Comparison of ENCODE assay signal across 8 cellular contexts in genomic region chr10:100286051-100287033, GRCh38. TPM values are rescaled to one million over a fixed set of nuclear protein-coding genes. Genes with fewer than 3 reads are reported as not detected.
DNase-seq lines count a peak whose midpoint lies in the region; ATAC-seq, FAIRE-seq and TF ChIP-seq lines count a peak whose summit lies in the region.

BLOC1S2 (minus strand) TSS chr10:100286680; CDS start chr10:100286659, 21 bp downstream.

- no peak for TF ChIP-seq EP300 in H1 (IDR thresholded peaks at IDR 0.05; ENCODE audit: borderline replicate concordance in 1 of 2, low read depth in 2 of 2, low read length in 2 of 2)

- no peak for FAIRE-seq in H1 (lab: Jason Lieb, UNC)

- peak within 1 kb of the TSS; percentile 75 for H2BK120ac ChIP-seq in H1 (replicated peaks; ENCODE audit: low read depth, low read length)
- H2BK120ac ChIP-seq in mesendoderm (ENCODE audit: low read depth, low read length): no peak within 1 kb of the TSS

- WGBS in H1 (ENCODE audit: extremely low coverage in 1 of 2, insufficient coverage in 1 of 2, insufficient read length in 1 of 2, insufficient replicate concordance in 2 of 2, low coverage in 1 of 2, low lambda C conversion rate in 2 of 2, missing lambda C conversion rate in 1 of 2), 2 experiments: 10% methylated on average over 43 of the region's 63 CpGs; no CpG with 5 or more reads in 1 of the 2 experiments
- WGBS in mesendoderm (ENCODE audit: extremely low coverage, insufficient coverage, low lambda C conversion rate): no CpG with 5 or more reads among the region's 63 CpGs

- peaks cover 0 to 3% of the 10 kb centered on the region in 2 experiments for H4K20me1 ChIP-seq in H1 (replicated peaks in 1 of 2; ENCODE audit: control insufficient read depth in 1 of 2, insufficient read depth in 2 of 2, low read length in 2 of 2)

- no peaks in the 10 kb centered on the region for H3K9me3 ChIP-seq in H1 (ENCODE audit: insufficient read depth in 2 of 2, low read depth in 1 of 2, low read length in 1 of 2)

- H3K27ac Mint-ChIP-seq in activated CD8-positive, alpha-beta memory T cell treated with anti-CD3 and anti-CD28 coated beads, Interleukin-2, amount 10 ng/mL, durations not matched to agents 7 days and 5 days: peak within 1 kb of the TSS; percentile 98

- H3K4me1 ChIP-seq in H1 (replicated peaks in 1 of 4; ENCODE audit: control insufficient read depth in 3 of 4, insufficient read depth in 4 of 4, low read length in 3 of 4) (peaks cover 0 to 8% (median 4%) of the 10 kb centered on the region in 4 experiments; a peak in 4 of 7 replicates), mesendoderm (ENCODE audit: control insufficient read depth, low read depth, low read length) (peaks cover 2% of the 10 kb centered on the region)

- no peaks in the 10 kb centered on the region for H3K9me3 Mint-ChIP-seq in activated CD8-positive, alpha-beta memory T cell treated with anti-CD3 and anti-CD28 coated beads, Interleukin-2, amount 10 ng/mL, durations not matched to agents 7 days and 5 days (ENCODE audit: low read depth)

- H2AK5ac ChIP-seq in H1 (ENCODE audit: low read depth, low read length) (peak within 1 kb of the TSS; percentile 77; the same call in 1 of the 2 replicates), mesendoderm (ENCODE audit: low read length) (no peak within 1 kb of the TSS)

- H3K79me2 ChIP-seq in H1 (ENCODE audit: control insufficient read depth in 1 of 2, insufficient read depth in 2 of 2, low read length in 2 of 2) (peaks cover 7 to 44% of the 10 kb centered on the region in 2 experiments; a peak in 3 of 4 replicates), mesendoderm (ENCODE audit: control insufficient read depth, insufficient read depth, low read length) (peaks cover 23% of the 10 kb centered on the region)

- H3K4ac ChIP-seq in H1 (replicated peaks; ENCODE audit: insufficient read length, low read depth, low read length): peak within 1 kb of the TSS; percentile 81
- H3K4ac ChIP-seq in mesendoderm (ENCODE audit: low read depth, low read length): no peak within 1 kb of the TSS

- H2BK15ac ChIP-seq in H1 (ENCODE audit: low read length) (peak within 1 kb of the TSS; percentile 98), mesendoderm (replicated peaks; ENCODE audit: low read depth) (no peak within 1 kb of the TSS)

- H4K91ac ChIP-seq in H1 (replicated peaks; ENCODE audit: insufficient read length, low read length): peak within 1 kb of the TSS; percentile 72

- H3K14ac ChIP-seq in H1 (ENCODE audit: insufficient read length): no peak within 1 kb of the TSS

- H4K8ac ChIP-seq in H1 (ENCODE audit: extremely low read depth, insufficient read depth, low read length): peak within 1 kb of the TSS; percentile 94; the same call in 1 of the 2 replicates
- no peak within 1 kb of the TSS for H4K8ac ChIP-seq in mesendoderm (ENCODE audit: low read depth, low read length)

- H3K4me2 ChIP-seq in H1 (ENCODE audit: insufficient read depth in 1 of 2, low read depth in 2 of 2, low read length in 2 of 2): peak within 1 kb of the TSS; percentile 79 to 82
- H3K4me2 ChIP-seq in mesendoderm (ENCODE audit: low read length): peak within 1 kb of the TSS; percentile 54

- H3K56ac ChIP-seq in H1 (replicated peaks; ENCODE audit: insufficient read length, low read depth, low read length): peak within 1 kb of the TSS; percentile 24
- peak within 1 kb of the TSS; percentile 99 for H3K56ac ChIP-seq in mesendoderm (ENCODE audit: low read length)

- DNase-seq in CMK (ENCODE audit: low read depth) (peak; percentile 79), HS-27A (ENCODE audit: low read depth) (peak; percentile 61), NOMO-1 treated with DMSO at 0.1 percent for 48 hours (lab: John Stamatoyannopoulos, UW; ENCODE audit: unreplicated experiment) (peak; percentile 67), H1 (ENCODE audit: low read depth in 1 of 2, low spot score in 2 of 2) (peak; percentile 64 to 95), mesendoderm (peak; percentile 93)
- peak; percentile 89 for DNase-seq in activated CD8-positive, alpha-beta memory T cell treated with anti-CD3 and anti-CD28 coated beads, Interleukin-2, amount 10 ng/mL, durations not matched to agents 7 days and 5 days
- DNase-seq in stimulated activated CD8-positive, alpha-beta memory T cell treated with anti-CD3 and anti-CD28 coated beads, Interleukin-12 subunit alpha, Interleukin-12 subunit beta, amount 100 ng/mL, for 4 hours (ENCODE audit: low read depth): peak; percentile 86

- H3K4me1 Mint-ChIP-seq in activated CD8-positive, alpha-beta memory T cell treated with anti-CD3 and anti-CD28 coated beads, Interleukin-2, amount 10 ng/mL, durations not matched to agents 7 days and 5 days: peaks cover 26% of the 10 kb centered on the region

- H3K18ac ChIP-seq in H1 (ENCODE audit: extremely low read depth, low read length) (peak within 1 kb of the TSS; percentile 99), mesendoderm (ENCODE audit: low read length) (no peak within 1 kb of the TSS)

- POLR2A ChIA-PET in H1 (lab: Charles Lee; ENCODE audit: partially characterized antibody): interaction anchor here (0.5 to 2.6 kb wide), 13 partner anchors 11 to 410 kb away, joined by 3 to 20 read pairs (median 3); partner anchors contain the start of gene CWF19L1

- H3K9ac ChIP-seq in H1 (replicated peaks in 1 of 4; ENCODE audit: extremely low read depth in 1 of 4, low read depth in 3 of 4, low read length in 3 of 4) (peak within 1 kb of the TSS; percentile 68 to 86 (median 84)), mesendoderm (ENCODE audit: low read length) (peak within 1 kb of the TSS; percentile 92)

- H3K27me3 Mint-ChIP-seq in activated CD8-positive, alpha-beta memory T cell treated with anti-CD3 and anti-CD28 coated beads, Interleukin-2, amount 10 ng/mL, durations not matched to agents 7 days and 5 days: no peaks in the 10 kb centered on the region

- H4K5ac ChIP-seq in H1 (ENCODE audit: insufficient read length, low read depth, low read length) (peak within 1 kb of the TSS; percentile 87), mesendoderm (ENCODE audit: low read length) (peak within 1 kb of the TSS; percentile 77)

- H3K27ac ChIP-seq in H1 (ENCODE audit: low read depth, low read length) (peak within 1 kb of the TSS; percentile 72), mesendoderm (ENCODE audit: low read depth, low read length) (peak within 1 kb of the TSS; percentile 72)

- H2BK20ac ChIP-seq in H1 (ENCODE audit: low read length): peak within 1 kb of the TSS; percentile 77; the same call in 1 of the 2 replicates

- peaks cover 4 to 8% (median 7%) of the 10 kb centered on the region in 4 experiments; a peak in 6 of 8 replicates for H3K36me3 ChIP-seq in H1 (ENCODE audit: control insufficient read depth in 2 of 4, insufficient read depth in 4 of 4, low read length in 3 of 4)
- no peaks in the 10 kb centered on the region for H3K36me3 ChIP-seq in mesendoderm (ENCODE audit: control insufficient read depth, insufficient read depth, low read length)

- CTCF ChIA-PET in activated CD8-positive, alpha-beta memory T cell treated with anti-CD3 and anti-CD28 coated beads, Interleukin-2, amount 10 ng/mL, durations not matched to agents 7 days and 5 days (lab: Charles Lee): interaction anchor here (0.7 to 1.5 kb wide), 4 partner anchors 17 to 232 kb away, joined by 3 to 4 read pairs (median 4); no protein-coding TSS in a partner anchor
- CTCF ChIA-PET in H1 (lab: Charles Lee; ENCODE audit: partially characterized antibody): interaction anchor here (0.9 to 1.5 kb wide), 5 partner anchors 9 to 63 kb away, joined by 3 to 6 read pairs (median 4); no protein-coding TSS in a partner anchor

- no peak within 1 kb of the TSS for H3K23ac ChIP-seq in H1 (ENCODE audit: insufficient read length)
- H3K23ac ChIP-seq in mesendoderm (ENCODE audit: low read length): no peak within 1 kb of the TSS

- peak within 1 kb of the TSS; percentile 99 for H2BK5ac ChIP-seq in H1 (ENCODE audit: low read depth, low read length)
- peak within 1 kb of the TSS; percentile 65 for H2BK5ac ChIP-seq in mesendoderm (ENCODE audit: low read length)

- TF ChIP-seq RAD21 in H1 (IDR thresholded peaks at IDR 0.05 in 1 of 2, conservative IDR thresholded peaks at IDR 0.05 in 1 of 2; ENCODE audit: low read depth in 2 of 2, low read length in 2 of 2): no peak

- peak within 1 kb of the TSS; percentile 98 for H2BK12ac ChIP-seq in H1 (ENCODE audit: low read depth, low read length)

- H2AFZ ChIP-seq in H1 (ENCODE audit: low read length): peak within 1 kb of the TSS; percentile 99

- H3K4me3 Mint-ChIP-seq in activated CD8-positive, alpha-beta memory T cell treated with anti-CD3 and anti-CD28 coated beads, Interleukin-2, amount 10 ng/mL, durations not matched to agents 7 days and 5 days: peak within 1 kb of the TSS; percentile 100

- H3K23me2 ChIP-seq in H1 (ENCODE audit: low read depth, low read length): peaks cover 11% of the 10 kb centered on the region

- no peak for TF ChIP-seq CTCF in H1 (IDR thresholded peaks at IDR 0.05; ENCODE audit: control extremely low read depth in 1 of 3, insufficient read depth in 1 of 3, low read depth in 1 of 3, low read length in 3 of 3)

- peak within 1 kb of the TSS; percentile 64 to 98 (median 88) for H3K4me3 ChIP-seq in H1 (ENCODE audit: extremely low read depth in 1 of 4, insufficient read depth in 2 of 4, low read depth in 3 of 4, low read length in 4 of 4)
- H3K4me3 ChIP-seq in mesendoderm (ENCODE audit: low read length): peak within 1 kb of the TSS; percentile 96

- TF ChIP-seq POLR2A in H1 (IDR thresholded peaks at IDR 0.05; ENCODE audit: control extremely low read depth in 1 of 2, low read depth in 2 of 2, low read length in 2 of 2): peak; percentile 28 to 71

- H3K36me3 Mint-ChIP-seq in activated CD8-positive, alpha-beta memory T cell treated with anti-CD3 and anti-CD28 coated beads, Interleukin-2, amount 10 ng/mL, durations not matched to agents 7 days and 5 days: peaks cover 12% of the 10 kb centered on the region

- peak; percentile 91 for ATAC-seq in GM19455 (IDR thresholded peaks at IDR 0.05; ENCODE audit: unreplicated experiment)
- peak; percentile 96 for ATAC-seq in activated CD8-positive, alpha-beta memory T cell treated with anti-CD3 and anti-CD28 coated beads, Interleukin-2, amount 10 ng/mL, durations not matched to agents 7 days and 5 days

- H3K27me3 ChIP-seq in H1 (replicated peaks in 1 of 4; ENCODE audit: control insufficient read depth in 3 of 4, extremely low read depth in 1 of 4, insufficient read depth in 3 of 4, low read length in 3 of 4) (no peaks in the 10 kb centered on the region), mesendoderm (ENCODE audit: insufficient read depth, low read length, poor library complexity) (no peaks in the 10 kb centered on the region)

- peaks cover 4% of the 10 kb centered on the region for H3K79me1 ChIP-seq in H1 (ENCODE audit: low read depth, low read length)
- peaks cover 6% of the 10 kb centered on the region for H3K79me1 ChIP-seq in mesendoderm (ENCODE audit: low read length)

RNA-seq across cellular contexts. Expression of gene BLOC1S2, which starts in this region (rescaled TPM):
- total RNA-seq in activated CD8-positive, alpha-beta memory T cell treated with anti-CD3 and anti-CD28 coated beads, Interleukin-2, amount 10 ng/mL, durations not matched to agents 7 days and 5 days: 10 to 100 TPM; 43.1 to 58.6 TPM
- 46.5 and 50.6 TPM in 2 replicates for total RNA-seq in H1 (2021; fragmentation: NEBNext Ultra II Directional; extraction: Animal tissue kit (Norgen Biotek cat#: 25700))
- 13.4 and 25.1 TPM in 2 replicates for polyA plus RNA-seq in H1 (2011; rRNA removed)
- 39.6 TPM for polyA plus RNA-seq in H1 (2011; cell fraction: cytosol; rRNA removed)
- polyA plus RNA-seq in H1 (2011; cell fraction: nucleus; rRNA removed): 16.9 TPM
- polyA plus RNA-seq in H1 (2012, experiment 1 of 2): 43.8 to 59.5 TPM (median 48.3 TPM) in 4 replicates
- polyA plus RNA-seq in H1 (2012, experiment 2 of 2): 8.6 TPM
- 53.1 TPM for polyA plus RNA-seq in H1 (2013, experiment 1 of 2)
- polyA plus RNA-seq in H1 (2013, experiment 2 of 2): 58.3 TPM
- polyA minus RNA-seq in H1 (2011; rRNA and poly(A)+ RNA removed): 6.0 and 14.4 TPM in 2 replicates
- polyA minus RNA-seq in H1 (2011; cell fraction: cytosol; rRNA and poly(A)+ RNA removed): 10.1 TPM
- 12.1 TPM for polyA minus RNA-seq in H1 (2011; cell fraction: nucleus; rRNA and poly(A)+ RNA removed)
- 60.3 TPM for polyA plus RNA-seq in mesendoderm (2013, experiment 1 of 2)
- 59.0 TPM for polyA plus RNA-seq in mesendoderm (2013, experiment 2 of 2)

Comparison
In these comparisons a context has a peak if more than half of its experiments do, and no peak if none do; other contexts are left out.
1. Peak in every context shown above with its lines: DNase-seq, ATAC-seq, H3K4me3 ChIP-seq and H3K27ac ChIP-seq.